In genomic region chr7:96322373-96322695, GRCh38 we compare ENCODE assay signal across 8 cellular contexts. TPM values are rescaled to one million over a fixed set of nuclear protein-coding genes. Genes with fewer than 3 reads are reported as not detected.
DNase-seq lines count a peak whose midpoint lies in the region; ATAC-seq and TF ChIP-seq lines count a peak whose summit lies in the region.

No MANE protein-coding gene starts in this region.

- no peaks in the 10 kb centered on the region for H3K9me3 Mint-ChIP-seq in activated naive CD4-positive, alpha-beta T cell treated with anti-CD3 and anti-CD28 coated beads, Interleukin-2, amount 10 ng/mL, durations not matched to agents 7 days and 5 days
- H3K9me3 Mint-ChIP-seq in activated T-helper 1 cell treated with anti-CD3 and anti-CD28 coated beads, Interleukin-12 subunit alpha, Interleukin-12 subunit beta, Interleukin-2, Interleukin-4 antibody, amounts not matched to agents 30 ng/mL and 10 ng/mL and 1 ng/mL, durations not matched to agents 14 hours and 24 hours and 36 hours, result peaks cover 5% of the 10 kb centered on the region

- no peak for TF ChIP-seq POLR2A in transverse colon (IDR thresholded peaks at IDR 0.05)

- H3K36me3 ChIP-seq in transverse colon, result no peaks in the 10 kb centered on the region

- TF ChIP-seq CTCF in transverse colon (IDR thresholded peaks at IDR 0.05), result no peak

- 25 to 49% methylated on average over 4 to 9 of the region's 9 CpGs for WGBS in transverse colon (ENCODE audit: low coverage in 1 of 2), 2 donors

- H3K27ac Mint-ChIP-seq in activated naive CD4-positive, alpha-beta T cell treated with anti-CD3 and anti-CD28 coated beads, Interleukin-2, amount 10 ng/mL, durations not matched to agents 7 days and 5 days, result peak overlapping the region; percentile 79
- H3K27ac Mint-ChIP-seq in activated T-helper 1 cell treated with anti-CD3 and anti-CD28 coated beads, Interleukin-12 subunit alpha, Interleukin-12 subunit beta, Interleukin-2, Interleukin-4 antibody, amounts not matched to agents 30 ng/mL and 10 ng/mL and 1 ng/mL, durations not matched to agents 14 hours and 24 hours and 36 hours, result peak overlapping the region; percentile 76

- no peak for DNase-seq in activated naive CD4-positive, alpha-beta T cell treated with anti-CD3 and anti-CD28 coated beads, Interleukin-2, amount 10 ng/mL, durations not matched to agents 7 days and 5 days
- no peak for DNase-seq in activated naive CD4-positive, alpha-beta T cell (lab: John Stamatoyannopoulos, UW)
- DNase-seq in activated T-helper 1 cell treated with anti-CD3 and anti-CD28 coated beads, Interleukin-12 subunit alpha, Interleukin-12 subunit beta, Interleukin-2, Interleukin-4 antibody, amounts not matched to agents 30 ng/mL and 10 ng/mL and 1 ng/mL, durations not matched to agents 14 hours and 24 hours and 36 hours (ENCODE audit: low spot score), result no peak
- no peak for DNase-seq in transverse colon
- DNase-seq in activated CD4-positive, alpha-beta T cell treated with anti-CD3 and anti-CD28 coated beads, Interleukin-2, amount 50 U/mL, for 48 hours, result no peak

- in situ Hi-C loops in transverse colon (cut with MboI; ENCODE audit: low pct_ligation_motif_present in 1 of 4, low pct_unique_long_range_greater_than_20kb in 1 of 4, low sequenced_read_pairs in 3 of 4), result no loop called here

- H3K4me3 Mint-ChIP-seq in activated naive CD4-positive, alpha-beta T cell treated with anti-CD3 and anti-CD28 coated beads, Interleukin-2, amount 10 ng/mL, durations not matched to agents 7 days and 5 days, result peak overlapping the region; percentile 87
- H3K4me3 Mint-ChIP-seq in activated T-helper 1 cell treated with anti-CD3 and anti-CD28 coated beads, Interleukin-12 subunit alpha, Interleukin-12 subunit beta, Interleukin-2, Interleukin-4 antibody, amounts not matched to agents 30 ng/mL and 10 ng/mL and 1 ng/mL, durations not matched to agents 14 hours and 24 hours and 36 hours, result peak overlapping the region; percentile 95

- no peak for ATAC-seq in HG03139 (IDR thresholded peaks at IDR 0.05; ENCODE audit: unreplicated experiment)
- no peak for ATAC-seq in HG03354 (IDR thresholded peaks at IDR 0.05; ENCODE audit: poor library complexity, severe bottlenecking, unreplicated experiment)

- peaks cover 20% of the 10 kb centered on the region for H3K4me1 Mint-ChIP-seq in activated naive CD4-positive, alpha-beta T cell treated with anti-CD3 and anti-CD28 coated beads, Interleukin-2, amount 10 ng/mL, durations not matched to agents 7 days and 5 days
- peaks cover 41% of the 10 kb centered on the region for H3K4me1 Mint-ChIP-seq in activated T-helper 1 cell treated with anti-CD3 and anti-CD28 coated beads, Interleukin-12 subunit alpha, Interleukin-12 subunit beta, Interleukin-2, Interleukin-4 antibody, amounts not matched to agents 30 ng/mL and 10 ng/mL and 1 ng/mL, durations not matched to agents 14 hours and 24 hours and 36 hours (ENCODE audit: low read depth)

- H3K27me3 ChIP-seq in layer of hippocampus (ENCODE audit: control insufficient read depth, insufficient read depth, low read length), result no peaks in the 10 kb centered on the region
- no peaks in the 10 kb centered on the region for H3K27me3 ChIP-seq in transverse colon

- TF ChIP-seq EP300 in transverse colon (IDR thresholded peaks at IDR 0.05; ENCODE audit: low read depth), result no peak

- CTCF ChIA-PET in activated naive CD4-positive, alpha-beta T cell treated with anti-CD3 and anti-CD28 coated beads, Interleukin-2, amount 10 ng/mL, durations not matched to agents 7 days and 5 days (lab: Charles Lee), result no interaction called here

- H3K27me3 Mint-ChIP-seq in activated naive CD4-positive, alpha-beta T cell treated with anti-CD3 and anti-CD28 coated beads, Interleukin-2, amount 10 ng/mL, durations not matched to agents 7 days and 5 days, result no peaks in the 10 kb centered on the region
- no peaks in the 10 kb centered on the region for H3K27me3 Mint-ChIP-seq in activated T-helper 1 cell treated with anti-CD3 and anti-CD28 coated beads, Interleukin-12 subunit alpha, Interleukin-12 subunit beta, Interleukin-2, Interleukin-4 antibody, amounts not matched to agents 30 ng/mL and 10 ng/mL and 1 ng/mL, durations not matched to agents 14 hours and 24 hours and 36 hours (ENCODE audit: insufficient read depth)

- H3K4me1 ChIP-seq in transverse colon, result peaks cover 15 to 40% (median 25%) of the 10 kb centered on the region in 4 donors

- H3K4me3 ChIP-seq in transverse colon, result peak overlapping the region; percentile 66 to 95 (median 76)

- H3K27ac ChIP-seq in layer of hippocampus (ENCODE audit: low read depth, low read length), result peak overlapping the region; percentile 95
- H3K27ac ChIP-seq in transverse colon, result peak overlapping the region; percentile 93 to 99 (median 97)

- intact Hi-C loops in activated T-helper 1 cell treated with anti-CD3 and anti-CD28 coated beads, Interleukin-12 subunit alpha, Interleukin-12 subunit beta, Interleukin-2, Interleukin-4 antibody, amounts not matched to agents 30 ng/mL and 10 ng/mL and 1 ng/mL, durations not matched to agents 14 hours and 24 hours and 36 hours (cut with micrococcal nuclease), result loop anchor here (5.0 to 10.0 kb wide), 4 partner anchors 385 to 1812 kb away; partner anchors contain the start of gene SEM1
- intact Hi-C loops in transverse colon (cut with DNase I; ENCODE audit: low total_unique reads), result no loop called here

- H3K9me3 ChIP-seq in transverse colon, result no peaks in the 10 kb centered on the region

- no peaks in the 10 kb centered on the region for H3K36me3 Mint-ChIP-seq in activated naive CD4-positive, alpha-beta T cell treated with anti-CD3 and anti-CD28 coated beads, Interleukin-2, amount 10 ng/mL, durations not matched to agents 7 days and 5 days
- H3K36me3 Mint-ChIP-seq in activated T-helper 1 cell treated with anti-CD3 and anti-CD28 coated beads, Interleukin-12 subunit alpha, Interleukin-12 subunit beta, Interleukin-2, Interleukin-4 antibody, amounts not matched to agents 30 ng/mL and 10 ng/mL and 1 ng/mL, durations not matched to agents 14 hours and 24 hours and 36 hours (ENCODE audit: low read depth), result peaks cover 2% of the 10 kb centered on the region

RNA-seq across cellular contexts. Expression of gene SLC25A13, which starts 0.4 kb away (rescaled TPM):
- 18.5 and 21.0 TPM in 2 replicates for total RNA-seq in activated T-helper 1 cell treated with anti-CD3 and anti-CD28 coated beads, Interleukin-12 subunit alpha, Interleukin-12 subunit beta, Interleukin-2, Interleukin-4 antibody, amounts not matched to agents 30 ng/mL and 10 ng/mL and 1 ng/mL, durations not matched to agents 14 hours and 24 hours and 36 hours
- total RNA-seq in transverse colon, result 10 to 100 TPM in 3 of 4 donors, 1 to 10 TPM in 1; 7.8 to 68.9 (median 59.6) TPM
